ENCODE assay signal across 14 cellular contexts in the genomic region with DNA sequence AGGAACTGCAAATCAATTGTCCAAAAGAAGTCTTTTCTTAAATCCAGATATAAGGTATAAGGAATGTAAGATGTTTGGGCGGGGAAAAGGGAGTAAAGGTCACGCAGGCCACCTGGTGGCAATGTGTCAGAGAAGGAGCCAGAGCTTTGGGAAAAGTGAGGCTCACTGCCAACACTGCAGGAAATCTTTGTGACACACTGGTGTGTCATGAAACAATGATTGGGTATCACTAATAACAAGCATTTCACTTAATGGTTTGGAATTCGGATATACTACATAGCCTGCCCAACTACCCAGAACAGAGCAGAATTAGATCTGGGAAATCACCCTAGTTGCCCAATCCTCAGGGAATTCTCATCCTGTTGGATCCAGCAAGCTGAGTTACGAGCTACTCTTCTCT.
DNase-seq lines count a peak whose midpoint lies in the region; ATAC-seq and TF ChIP-seq lines count a peak whose summit lies in the region.
"Had no signal": no experiment of that assay in that cellular context is flagged by ENCODE, and none has a peak within 500 bp of the region (broad histone marks: within the 10 kb centered on the region; RNA-seq: fewer than 3 reads in every experiment).

No MANE protein-coding gene starts in this region.

- no peak overlapping the region for H4K5ac ChIP-seq in H9 (ENCODE audit: insufficient read length, low read depth, low read length)

- no peak for ATAC-seq in GM21390 (IDR thresholded peaks at IDR 0.05; ENCODE audit: unreplicated experiment)

- H3K4me1 Mint-ChIP-seq in H9: peaks cover 6 to 11% of the 10 kb centered on the region in 2 experiments; a peak in 2 of 4 replicates

- H3K18ac ChIP-seq in H9 (ENCODE audit: insufficient read length, low read depth, low read length): no peak overlapping the region

- no CpG with 5 or more reads among the region's 4 CpGs for WGBS in H9 (ENCODE audit: extremely low coverage, insufficient read length, low lambda C conversion rate)

- H2BK20ac ChIP-seq in H9 (ENCODE audit: low read depth, low read length, poor library complexity, severe bottlenecking): no peak overlapping the region

- H3K79me1 ChIP-seq in H9 (ENCODE audit: insufficient read depth, low read depth, low read length, poor library complexity, severe bottlenecking): no peaks in the 10 kb centered on the region

- no peak for DNase-seq in H9
- peak; percentile 85 for DNase-seq in RWPE1 (ENCODE audit: low spot score)
- peak; percentile 65 for DNase-seq in fibroblast of pulmonary artery (ENCODE audit: low read depth)
- no peak for DNase-seq in NK-92 treated with Interleukin-12 subunit alpha and Interleukin-12 subunit beta, amount 100 ng/mL, for 24 hours (lab: John Stamatoyannopoulos, UW)
- no peak for DNase-seq in activated gamma-delta T cell (lab: John Stamatoyannopoulos, UW)
- DNase-seq: activated CD4-positive, alpha-beta T cell treated with anti-CD3 and anti-CD28 coated beads for 36 hours; activated naive CD4-positive, alpha-beta T cell treated with anti-CD3 and anti-CD28 coated beads, Interleukin-2, amount 10 ng/mL, durations not matched to agents 7 days and 5 days; effector CD4-positive, alpha-beta T cell; GOT3; kidney; NCI-H1417 had no signal

- H3K27ac ChIP-seq in H9 (ENCODE audit: insufficient read length, low read depth, low read length) (no peak overlapping the region), RWPE1 (peak overlapping the region; percentile 87)
- H3K27ac ChIP-seq: vagina had no signal

- H2BK5ac ChIP-seq in H9 (ENCODE audit: insufficient read length, low read length): no peak overlapping the region

- no peaks in the 10 kb centered on the region for H4K20me1 ChIP-seq in H9 (ENCODE audit: control insufficient read depth, insufficient read depth, insufficient read length)

- no peaks in the 10 kb centered on the region for H3K27me3 Mint-ChIP-seq in H9 (ENCODE audit: low read depth)
- H3K27me3 Mint-ChIP-seq: activated CD4-positive, alpha-beta T cell treated with anti-CD3 and anti-CD28 coated beads for 36 hours; activated naive CD4-positive, alpha-beta T cell treated with anti-CD3 and anti-CD28 coated beads, Interleukin-2, amount 10 ng/mL, durations not matched to agents 7 days and 5 days had no signal

- H3K36me3 Mint-ChIP-seq in H9 (ENCODE audit: insufficient read depth in 1 of 3, low read depth in 3 of 3): peaks cover 8 to 22% (median 16%) of the 10 kb centered on the region in 3 experiments

- H3K9me3 ChIP-seq in H9 (ENCODE audit: control insufficient read depth, low read depth, low read length) (peaks cover 6% of the 10 kb centered on the region), skeletal muscle satellite cell (replicated peaks; ENCODE audit: low read length) (no peaks in the 10 kb centered on the region)
- H3K9me3 ChIP-seq: vagina had no signal

- no peaks in the 10 kb centered on the region for H3K79me2 ChIP-seq in H9 (ENCODE audit: insufficient read depth, low read length)

- no peak overlapping the region for H3K56ac ChIP-seq in H9 (ENCODE audit: insufficient read length, low read depth, low read length)

- CTCF ChIA-PET in RWPE1 (lab: Yijun Ruan, JAX): interaction anchor here (0.6 to 1.2 kb wide), 4 partner anchors 13 to 537 kb away, joined by 3 to 6 read pairs (median 4); no protein-coding TSS in a partner anchor

- no peaks in the 10 kb centered on the region for H3K23me2 ChIP-seq in H9 (ENCODE audit: insufficient read length, low read depth, low read length, poor library complexity, severe bottlenecking)

- no peak overlapping the region for H2BK120ac ChIP-seq in H9 (ENCODE audit: low read depth, low read length, poor library complexity, severe bottlenecking)

- TF ChIP-seq CTCF in H9 (conservative IDR thresholded peaks at IDR 0.05) (peak; percentile 50; the same call in 2 of the 3 replicates), RWPE1 (conservative IDR thresholded peaks at IDR 0.05; ENCODE audit: low read depth) (no peak), fibroblast of pulmonary artery (IDR thresholded peaks at IDR 0.05; ENCODE audit: low read length, missing control alignments) (no peak)

- POLR2A ChIA-PET in RWPE1 (lab: Yijun Ruan, JAX; ENCODE audit: low non-redundant PET): no interaction called here

- H2AFZ ChIP-seq in H9 (ENCODE audit: low read length): no peak overlapping the region

- H3K4me3 ChIP-seq in fibroblast of pulmonary artery (replicated peaks; ENCODE audit: low read depth, low read length) (no peak overlapping the region), skeletal muscle satellite cell (ENCODE audit: low read length) (no peak overlapping the region)
- H3K4me3 ChIP-seq: vagina had no signal

- H3T11ph ChIP-seq in H9 (ENCODE audit: low read length): no peak overlapping the region

- H2AK5ac ChIP-seq in H9 (ENCODE audit: insufficient read length, low read length): no peak overlapping the region

- H2BK15ac ChIP-seq in H9 (ENCODE audit: low read depth, low read length): no peak overlapping the region

- H3K4me3 Mint-ChIP-seq in H9: no peak overlapping the region
- H3K4me3 Mint-ChIP-seq: activated CD4-positive, alpha-beta T cell treated with anti-CD3 and anti-CD28 coated beads for 36 hours; activated naive CD4-positive, alpha-beta T cell treated with anti-CD3 and anti-CD28 coated beads, Interleukin-2, amount 10 ng/mL, durations not matched to agents 7 days and 5 days had no signal

- peaks cover 8 to 12% of the 10 kb centered on the region in 2 experiments for H3K9me3 Mint-ChIP-seq in H9

- H3K4ac ChIP-seq in H9 (ENCODE audit: low read depth, low read length): no peak overlapping the region

- H4K91ac ChIP-seq in H9 (ENCODE audit: insufficient read length, low read depth, low read length): no peak overlapping the region

- H4K8ac ChIP-seq in H9 (replicated peaks; ENCODE audit: insufficient read length, low read depth, low read length): no peak overlapping the region

- H3K4me2 ChIP-seq in H9 (ENCODE audit: insufficient read depth, insufficient read length, low read length) (no peak overlapping the region), skeletal muscle satellite cell (ENCODE audit: low read length) (peak overlapping the region; percentile 28)

- no peak overlapping the region for H2BK12ac ChIP-seq in H9 (ENCODE audit: insufficient read length, low read depth, low read length)

- H3K4me1 ChIP-seq in H9 (ENCODE audit: insufficient read depth, low read length): no peaks in the 10 kb centered on the region
- H3K4me1 ChIP-seq in skeletal muscle satellite cell (ENCODE audit: control insufficient read depth, insufficient read depth, low read length): peaks cover 39% of the 10 kb centered on the region

- no peak overlapping the region for H3K27ac Mint-ChIP-seq in H9
- H3K27ac Mint-ChIP-seq: activated CD4-positive, alpha-beta T cell treated with anti-CD3 and anti-CD28 coated beads for 36 hours had no signal

- H3K9ac ChIP-seq in H9 (ENCODE audit: extremely low read depth, insufficient read length, low read length) (no peak overlapping the region), skeletal muscle satellite cell (ENCODE audit: low read depth, low read length) (no peak overlapping the region)

- peaks cover 6% of the 10 kb centered on the region for H3K36me3 ChIP-seq in skeletal muscle satellite cell (ENCODE audit: insufficient read depth, low read length)
- H3K36me3 ChIP-seq: vagina had no signal

- H3K14ac ChIP-seq in H9 (ENCODE audit: insufficient read depth, low read length): no peak overlapping the region

- H3K23ac ChIP-seq in H9 (ENCODE audit: insufficient read length, low read depth, low read length): no peak overlapping the region

- H3K27me3 ChIP-seq in H9 (ENCODE audit: insufficient read depth, low read length): no peaks in the 10 kb centered on the region
- no peaks in the 10 kb centered on the region for H3K27me3 ChIP-seq in skeletal muscle satellite cell (ENCODE audit: control insufficient read depth, insufficient read depth, low read length)
- H3K27me3 ChIP-seq: vagina had no signal

Comparison
In these comparisons a context has a peak if more than half of its experiments do, and no peak if none do; other contexts are left out.
1. DNase-seq: peak in RWPE1 (single experiment) and fibroblast of pulmonary artery (single experiment); none in H9 (single experiment), NK-92 treated with Interleukin-12 subunit alpha and Interleukin-12 subunit beta, amount 100 ng/mL, for 24 hours (single experiment) and activated gamma-delta T cell (single experiment).